ENCODE assay signal across 9 cellular contexts in the genomic region with DNA sequence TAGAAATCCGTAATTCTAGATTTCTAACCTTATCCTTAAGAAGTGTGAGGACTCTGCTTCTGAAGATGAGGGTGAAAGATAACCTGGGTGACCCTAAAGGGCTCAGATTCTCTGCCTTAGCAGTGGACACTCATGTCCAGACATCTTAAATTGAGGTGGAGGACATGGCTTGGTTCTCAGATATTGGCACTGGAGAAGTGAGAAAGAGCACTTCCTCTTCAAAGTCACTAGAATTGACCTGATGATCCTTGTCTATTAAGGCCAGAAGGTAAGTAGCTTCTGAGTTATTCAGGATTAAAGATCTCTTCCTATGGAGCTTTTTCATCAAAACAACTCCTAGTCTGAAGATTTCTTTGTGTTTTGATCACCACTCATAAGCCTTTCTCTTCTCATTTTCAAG. TPM values are rescaled to one million over a fixed set of nuclear protein-coding genes. Genes with fewer than 3 reads are reported as not detected.
"Had no signal": no experiment of that assay in that cellular context is flagged by ENCODE, and none has a peak within 500 bp of the region (broad histone marks: within the 10 kb centered on the region; RNA-seq: fewer than 3 reads in every experiment).

No MANE protein-coding gene starts in this region.

- DNase-seq: H9, HCEC 1CT, IMR-90, KG1 had no signal

- H3K4me3 Mint-ChIP-seq: GM23338, H9 had no signal

- FAIRE-seq: H1, H54 had no signal

- H3K4me1 Mint-ChIP-seq: GM23338, H9 had no signal

- ATAC-seq: GM23338, K562 had no signal

- H2AFZ ChIP-seq: GM23338 had no signal

- H3K9me3 Mint-ChIP-seq: GM23338, H9 had no signal

- H3K4me3 ChIP-seq: GM23338, K562 had no signal

- H3K27ac Mint-ChIP-seq: GM23338, H9 had no signal

- H3K4me2 ChIP-seq: GM23338 had no signal

RNA-seq across cellular contexts. Expression of a gene that starts 54.8 kb away (rescaled TPM):
- total RNA-seq: GM23338, H1, H9, HT-29, IMR-90 had no signal
- polyA plus RNA-seq: GM23338, H1, IMR-90 had no signal
